ENCODE assay signal across 15 cellular contexts in the genomic region with DNA sequence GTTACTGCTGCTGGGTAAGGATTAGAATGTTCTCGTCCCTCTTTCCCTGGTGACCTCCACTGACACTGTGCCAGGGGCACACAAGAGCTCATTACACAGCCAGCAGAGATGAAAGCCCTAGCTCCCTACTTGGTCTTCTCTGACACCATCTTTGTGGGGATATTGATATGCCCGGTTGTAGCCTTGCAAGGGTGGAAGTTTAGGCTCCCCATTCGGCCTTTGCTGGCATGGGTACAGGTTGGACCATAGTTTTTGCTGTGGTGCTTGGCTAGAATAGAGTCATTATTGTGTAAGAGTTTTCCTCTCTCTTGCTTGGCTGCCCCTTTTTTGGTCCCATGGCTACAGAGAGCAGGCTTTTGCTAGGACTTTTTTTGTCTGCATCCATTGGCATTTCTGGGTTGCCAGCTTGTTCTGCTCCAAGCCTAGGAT.
"Had no signal": no experiment of that assay in that cellular context is flagged by ENCODE, and none has a peak within 500 bp of the region (broad histone marks: within the 10 kb centered on the region; RNA-seq: fewer than 3 reads in every experiment).

No MANE protein-coding gene starts in this region.

- H3K36me3 ChIP-seq: ascending aorta, breast epithelium, ovary, upper lobe of right lung had no signal

- DNase-seq: activated CD4-positive, alpha-beta T cell treated with anti-CD3 and anti-CD28 coated beads, Interleukin-2, amount 50 U/mL, for 48 hours; activated naive CD4-positive, alpha-beta T cell treated with anti-CD3 and anti-CD28 coated beads for 36 hours; activated naive CD8-positive, alpha-beta T cell treated with anti-CD3 and anti-CD28 coated beads, Interleukin-2, amount 50 U/mL, for 24 hours; mucosa of descending colon; naive thymus-derived CD4-positive, alpha-beta T cell; ovary; SK-N-SH; stimulated activated naive CD8-positive, alpha-beta T cell treated with anti-CD3 and anti-CD28 coated beads, Interleukin-15, amount 100 ng/mL, for 72 hours; T-cell; T-helper 9 cell; testis; upper lobe of right lung had no signal

- ATAC-seq: activated naive CD8-positive, alpha-beta T cell treated with anti-CD3 and anti-CD28 coated beads, Interleukin-2, amount 50 U/mL, for 24 hours; mucosa of descending colon; naive thymus-derived CD4-positive, alpha-beta T cell; stimulated activated naive CD8-positive, alpha-beta T cell treated with anti-CD3 and anti-CD28 coated beads, Interleukin-15, amount 100 ng/mL, for 72 hours; T-cell; upper lobe of right lung had no signal

- H3K4me1 ChIP-seq: ascending aorta, testis had no signal

- H3K4me3 ChIP-seq: ascending aorta, breast epithelium, hepatocyte, mucosa of descending colon, ovary, testis, upper lobe of right lung had no signal

- H3K27ac ChIP-seq: ascending aorta, breast epithelium, hepatocyte, ovary, testis, upper lobe of right lung had no signal

- H3K27me3 ChIP-seq: ascending aorta, breast epithelium, hepatocyte, ovary, testis, upper lobe of right lung had no signal

- H3K9me3 ChIP-seq: ascending aorta, breast epithelium, mucosa of descending colon, ovary, SK-N-SH, testis, upper lobe of right lung had no signal
